Comparison of ENCODE assay signal across 8 cellular contexts in genomic region chr17:57552114-57552601, GRCh38.
DNase-seq lines count a peak whose midpoint lies in the region; ATAC-seq and TF ChIP-seq lines count a peak whose summit lies in the region.

No MANE protein-coding gene starts in this region.

- ATAC-seq in Right ventricle myocardium inferior = peak; percentile 34
- ATAC-seq in GM18858 (IDR thresholded peaks at IDR 0.05; ENCODE audit: unreplicated experiment) = no peak

- intact Hi-C loops in Right ventricle myocardium inferior (cut with DNase I) = no loop called here
- intact Hi-C loops in cardiac septum (cut with DNase I) = no loop called here

- peak; percentile 62 for DNase-seq in Right ventricle myocardium inferior (ENCODE audit: missing footprints)
- DNase-seq in cardiac septum (ENCODE audit: low spot score) = no peak
- DNase-seq in NAMALWA (ENCODE audit: low spot score) = peak; percentile 93
- DNase-seq in cardiac fibroblast (ENCODE audit: low read depth in 2 of 2) = peak; percentile 32 to 63
- DNase-seq in midbrain (lab: John Stamatoyannopoulos, UW) = peak; percentile 61
- no peak for DNase-seq in T1000 (lab: John Stamatoyannopoulos, UW)
- DNase-seq in NCI-H748 treated with DMSO at 0.1 percent for 48 hours (lab: John Stamatoyannopoulos, UW) = no peak

- no peak overlapping the region for H3K4me3 ChIP-seq in cardiac fibroblast (replicated peaks in 1 of 2; ENCODE audit: low read depth in 2 of 2, low read length in 2 of 2)

- peak; percentile 76 for TF ChIP-seq CTCF in cardiac fibroblast (IDR thresholded peaks at IDR 0.05; ENCODE audit: low read depth, low read length)

Comparison
In these comparisons a context has a peak if more than half of its experiments do, and no peak if none do; other contexts are left out.
1. DNase-seq: peak in Right ventricle myocardium inferior (single experiment), NAMALWA (single experiment), cardiac fibroblast (2 of 2) and midbrain (single experiment); none in cardiac septum (single experiment), T1000 (single experiment) and NCI-H748 treated with DMSO at 0.1 percent for 48 hours (single experiment).